29 cellular contexts compared by ENCODE assay signal in the genomic region with DNA sequence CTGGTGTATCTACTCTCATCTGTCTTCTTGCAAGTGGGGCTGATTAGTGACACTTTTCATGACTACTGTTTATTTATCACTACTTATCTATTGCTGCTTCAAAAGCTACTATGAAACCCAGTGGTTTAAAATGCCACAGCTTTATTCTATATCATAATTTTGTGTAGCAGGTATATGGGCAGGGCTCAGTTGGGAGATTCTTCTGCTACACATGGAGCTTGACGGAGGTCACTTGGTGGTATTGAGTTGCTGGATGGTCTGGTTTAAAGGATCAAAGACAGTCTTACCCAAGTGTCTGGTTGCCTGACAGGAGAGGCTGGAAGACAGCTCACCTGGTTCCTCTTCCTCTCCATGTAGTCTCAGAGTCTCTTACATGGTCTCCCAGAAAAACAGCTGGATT.
"Had no signal": no experiment of that assay in that cellular context is flagged by ENCODE, and none has a peak within 500 bp of the region (broad histone marks: within the 10 kb centered on the region; RNA-seq: fewer than 3 reads in every experiment).

No MANE protein-coding gene starts in this region.

- H3K4me3 Mint-ChIP-seq: dendritic cell treated with granulocyte-macrophage colony-stimulating factor and Interleukin-4, amounts not matched to agents 40 ng/mL and 50 ng/mL, for 4 days; effector memory CD8-positive, alpha-beta T cell; endodermal cell had no signal

- H3K27me3 ChIP-seq: colonic mucosa, dorsolateral prefrontal cortex, esophagus squamous epithelium, foreskin keratinocyte, gastrocnemius medialis, gastroesophageal sphincter, heart left ventricle, heart right ventricle, hepatocyte had no signal

- H3K4me1 ChIP-seq: colonic mucosa, esophagus squamous epithelium, foreskin keratinocyte, gastrocnemius medialis, gastroesophageal sphincter, heart left ventricle, heart right ventricle had no signal

- H3K27ac Mint-ChIP-seq: dendritic cell treated with granulocyte-macrophage colony-stimulating factor and Interleukin-4, amounts not matched to agents 40 ng/mL and 50 ng/mL, for 4 days; effector memory CD8-positive, alpha-beta T cell; endodermal cell had no signal

- H3K27me3 Mint-ChIP-seq: dendritic cell treated with granulocyte-macrophage colony-stimulating factor and Interleukin-4, amounts not matched to agents 40 ng/mL and 50 ng/mL, for 4 days; effector memory CD8-positive, alpha-beta T cell had no signal

- DNase-seq: colonic mucosa; cortex of kidney; dermis blood vessel endothelial cell; dorsolateral prefrontal cortex; effector CD4-positive, alpha-beta T cell; effector CD8-positive, alpha-beta T cell; effector memory CD4-positive, alpha-beta T cell; effector memory CD8-positive, alpha-beta T cell; endodermal cell; erythroblast; esophagus squamous epithelium; foreskin fibroblast; foreskin keratinocyte; foreskin melanocyte; gastrocnemius medialis; glutamatergic neuron; head of caudate nucleus; heart left ventricle; heart right ventricle had no signal

- H3K79me2 ChIP-seq: hepatocyte had no signal

- H3K4me3 ChIP-seq: colonic mucosa, coronary artery, dorsolateral prefrontal cortex, esophagus squamous epithelium, gastrocnemius medialis, gastroesophageal sphincter, heart left ventricle, heart right ventricle, hepatocyte had no signal

- H3K9me3 ChIP-seq: colonic mucosa, gastrocnemius medialis had no signal

- H2AFZ ChIP-seq: hepatocyte had no signal

- H3K4me2 ChIP-seq: hepatocyte had no signal

- FAIRE-seq: colon, endometrium, endothelial cell of umbilical vein, frontal cortex had no signal

- H3K36me3 ChIP-seq: colonic mucosa, esophagus squamous epithelium, gastrocnemius medialis, gastroesophageal sphincter, heart left ventricle, heart right ventricle had no signal

- H3K27ac ChIP-seq: colonic mucosa, coronary artery, dorsolateral prefrontal cortex, epithelial cell of prostate, esophagus squamous epithelium, foreskin keratinocyte, gastrocnemius medialis, gastroesophageal sphincter, heart left ventricle, heart right ventricle, hepatocyte had no signal

- ATAC-seq: effector memory CD8-positive, alpha-beta T cell; esophagus mucosa; foreskin keratinocyte; gastrocnemius medialis; gastroesophageal sphincter; heart left ventricle; heart right ventricle had no signal
